Comparison of ENCODE assay signal across 22 cellular contexts in the genomic region with DNA sequence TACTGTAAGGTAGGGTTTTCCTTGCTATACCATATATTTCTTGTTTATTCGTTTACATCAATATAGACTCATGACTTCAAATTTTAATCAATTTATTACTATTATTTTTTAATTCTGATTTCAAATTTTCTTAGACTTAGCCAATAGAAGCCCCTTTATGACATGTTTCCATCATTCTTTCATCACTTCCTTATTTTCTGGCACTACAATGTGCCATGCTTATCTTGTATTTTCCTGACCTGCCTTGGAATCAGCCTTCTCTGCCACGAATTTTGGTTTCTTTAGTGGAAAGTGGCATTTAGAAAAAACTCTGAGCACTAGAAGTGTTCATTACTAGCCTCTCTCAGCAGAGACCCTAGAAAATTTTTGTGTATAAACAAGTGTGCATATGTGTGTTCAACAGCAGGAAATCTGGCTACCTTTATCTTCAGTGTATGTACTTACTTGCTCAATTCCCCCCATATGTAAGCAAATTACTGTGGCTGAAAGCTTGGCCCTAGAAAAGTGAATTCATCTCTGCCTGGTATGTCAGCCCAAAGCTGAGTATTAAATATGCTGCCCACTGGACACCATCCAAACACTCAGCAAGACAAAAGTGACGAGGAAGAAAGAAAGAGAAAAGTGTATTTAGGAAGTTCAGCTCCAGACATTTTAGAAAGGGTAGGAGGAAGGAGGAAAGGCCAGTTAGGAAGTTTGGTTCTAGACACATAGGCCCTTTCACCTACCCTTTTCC.
"Had no signal": no experiment of that assay in that cellular context is flagged by ENCODE, and none has a peak within 500 bp of the region (broad histone marks: within the 10 kb centered on the region; RNA-seq: fewer than 3 reads in every experiment).

No MANE protein-coding gene starts in this region.

- H3K9me3 Mint-ChIP-seq: naive B cell had no signal

- FAIRE-seq: endothelial cell of umbilical vein had no signal

- DNase-seq: effector CD4-positive, alpha-beta T cell; endodermal cell; foreskin melanocyte; head of caudate nucleus; left colon; left ventricle myocardium superior; mesenchymal stem cell; naive B cell; nephron progenitor cell; sigmoid colon; stimulated activated CD4-positive, alpha-beta T cell treated with anti-CD3 and anti-CD28 coated beads, Interleukin-2, amount 100 ng/mL, for 24 hours; stimulated activated CD4-positive, alpha-beta T cell treated with anti-CD3 and anti-CD28 coated beads, Interleukin-4, amount 100 ng/mL, for 4 hours; stimulated activated naive CD4-positive, alpha-beta T cell; stomach; substantia nigra; transverse colon had no signal

- H3K9me3 ChIP-seq: sigmoid colon, stomach, thoracic aorta, transverse colon had no signal

- H3K4me3 ChIP-seq: coronary artery, hepatocyte, lung, sigmoid colon, skin epidermis, stomach, thoracic aorta, transverse colon had no signal

- H3K27ac Mint-ChIP-seq: endodermal cell, naive B cell, nephron progenitor cell had no signal

- H3K4me3 Mint-ChIP-seq: endodermal cell, nephron progenitor cell had no signal

- ATAC-seq: left colon, left ventricle myocardium superior had no signal

- H3K27ac ChIP-seq: coronary artery, hepatocyte, sigmoid colon, skin epidermis, thoracic aorta, transverse colon had no signal

- H3K36me3 Mint-ChIP-seq: naive B cell had no signal

- H3K27me3 Mint-ChIP-seq: naive B cell had no signal

- H3K27me3 ChIP-seq: hepatocyte, sigmoid colon, stomach, transverse colon had no signal

- H3K36me3 ChIP-seq: sigmoid colon, stomach, thoracic aorta, transverse colon had no signal
